In genomic region chr2:37365669-37366068, GRCh38 we compare ENCODE assay signal across 10 cellular contexts. TPM values are rescaled to one million over a fixed set of nuclear protein-coding genes. Genes with fewer than 3 reads are reported as not detected.
A peak's percentile ranks its signal among the peaks of the same experiment; 100 is the strongest.
DNase-seq lines count a peak whose midpoint lies in the region; ATAC-seq, FAIRE-seq and TF ChIP-seq lines count a peak whose summit lies in the region.
"Had no signal": no experiment of that assay in that cellular context is flagged by ENCODE, and none has a peak within 500 bp of the region (broad histone marks: within the 10 kb centered on the region; RNA-seq: fewer than 3 reads in every experiment).

No MANE protein-coding gene starts in this region.

- intact Hi-C loops in kidney (cut with DNase I), result no loop called here

- TF ChIP-seq CTCF in kidney (IDR thresholded peaks at IDR 0.05; ENCODE audit: borderline replicate concordance, extremely low read depth, insufficient read depth), result no peak

- H3K36me3 ChIP-seq in BLaER1 treated with 17β-estradiol and CSF1 and Interleukin-3, amounts not matched to agents 10 nM and 100 nM, result no peaks in the 10 kb centered on the region
- H3K36me3 ChIP-seq in kidney (ENCODE audit: control insufficient read depth in 1 of 2, insufficient read depth in 2 of 2, low read length in 2 of 2), result no peaks in the 10 kb centered on the region

- H3K4me3 ChIP-seq in BLaER1 treated with 17β-estradiol and CSF1 and Interleukin-3, amounts not matched to agents 10 nM and 100 nM, result no peak overlapping the region
- H3K4me3 ChIP-seq in kidney (ENCODE audit: low read length in 2 of 2), result no peak overlapping the region

- H3K9me3 ChIP-seq in BLaER1 treated with 17β-estradiol and CSF1 and Interleukin-3, amounts not matched to agents 10 nM and 100 nM (replicated peaks in 1 of 11), result no peaks in the 10 kb centered on the region
- H3K9me3 ChIP-seq in kidney (ENCODE audit: control insufficient read depth in 1 of 2, low read length in 2 of 2), result no peaks in the 10 kb centered on the region

- H3K27ac ChIP-seq in BLaER1 treated with 17β-estradiol and CSF1 and Interleukin-3, amounts not matched to agents 10 nM and 100 nM, result peak overlapping the region in 2 of 11 experiments; percentile 44 to 54; a peak in 3 of 22 replicates
- no peak overlapping the region for H3K27ac ChIP-seq in kidney (ENCODE audit: low read depth in 2 of 2, low read length in 2 of 2)

- DNase-seq in amniotic epithelial cell (ENCODE audit: low read depth), result peak; percentile 7
- no peak for DNase-seq in NCI-H524 treated with DMSO at 0.1 percent for 48 hours (lab: John Stamatoyannopoulos, UW)
- DNase-seq in kidney, result no peak
- no peak for DNase-seq in NCI-H748 treated with DMSO at 0.1 percent for 48 hours (lab: John Stamatoyannopoulos, UW)
- DNase-seq: activated gamma-delta T cell; CD8-positive, alpha-beta memory T cell had no signal

- H3K4me1 ChIP-seq in BLaER1 treated with 17β-estradiol and CSF1 and Interleukin-3, amounts not matched to agents 10 nM and 100 nM, result peaks cover 11 to 33% (median 28%) of the 10 kb centered on the region in 10 experiments
- H3K4me1 ChIP-seq in kidney (ENCODE audit: control insufficient read depth in 1 of 2, insufficient read depth in 1 of 2, low read depth in 1 of 2, low read length in 2 of 2), result no peaks in the 10 kb centered on the region

- no peaks in the 10 kb centered on the region for H4K20me1 ChIP-seq in BLaER1 treated with 17β-estradiol and CSF1 and Interleukin-3, amounts not matched to agents 10 nM and 100 nM

- no peak overlapping the region for H3K9ac ChIP-seq in BLaER1 treated with 17β-estradiol and CSF1 and Interleukin-3, amounts not matched to agents 10 nM and 100 nM
- H3K9ac ChIP-seq in kidney (ENCODE audit: low read length in 2 of 2), result no peak overlapping the region

- peak; percentile 94 for ATAC-seq in GM18870 (IDR thresholded peaks at IDR 0.05; ENCODE audit: unreplicated experiment)
- peak; percentile 78 for ATAC-seq in HG03108 (IDR thresholded peaks at IDR 0.05; ENCODE audit: unreplicated experiment)
- no peak for ATAC-seq in GM21515 (IDR thresholded peaks at IDR 0.05; ENCODE audit: unreplicated experiment)

- no peaks in the 10 kb centered on the region for H3K27me3 ChIP-seq in BLaER1 treated with 17β-estradiol and CSF1 and Interleukin-3, amounts not matched to agents 10 nM and 100 nM

- FAIRE-seq in kidney (lab: Jason Lieb, UNC), result no peak

- H3K4me2 ChIP-seq in BLaER1 treated with 17β-estradiol and CSF1 and Interleukin-3, amounts not matched to agents 10 nM and 100 nM, result peak overlapping the region in 8 of 11 experiments; percentile 40 to 84 (median 69); a peak in 12 of 22 replicates

RNA-seq across cellular contexts. Expression of gene QPCT, which starts 21.2 kb away (rescaled TPM):
- total RNA-seq in kidney, result 16.6 TPM
- 10.4 TPM for polyA plus RNA-seq in kidney (ENCODE audit: insufficient read depth, low read depth, low replicate concordance)

RNA-seq across cellular contexts. Expression of gene PRKD3, which starts 41.0 kb away (rescaled TPM):
- 45.7 TPM for total RNA-seq in kidney
- polyA plus RNA-seq in kidney (ENCODE audit: insufficient read depth, low read depth, low replicate concordance), result 7.1 TPM
